ENCODE assay signal across 16 cellular contexts in genomic region chr2:10980071-10980470, GRCh38.
DNase-seq lines count a peak whose midpoint lies in the region; ATAC-seq and TF ChIP-seq lines count a peak whose summit lies in the region.
"Had no signal": no experiment of that assay in that cellular context is flagged by ENCODE, and none has a peak within 500 bp of the region (broad histone marks: within the 10 kb centered on the region; RNA-seq: fewer than 3 reads in every experiment).

No MANE protein-coding gene starts in this region.

- H3K36me3 Mint-ChIP-seq in brain = no peaks in the 10 kb centered on the region
- H3K36me3 Mint-ChIP-seq in neural progenitor cell = no peaks in the 10 kb centered on the region
- H3K36me3 Mint-ChIP-seq: CD4-positive, alpha-beta memory T cell had no signal

- H3K4me1 ChIP-seq in cardiac muscle cell (ENCODE audit: low read depth) = peaks cover 46% of the 10 kb centered on the region
- no peaks in the 10 kb centered on the region for H3K4me1 ChIP-seq in right cardiac atrium (ENCODE audit: control insufficient read depth, insufficient read depth, low read length)
- H3K4me1 ChIP-seq in neural progenitor cell = peaks cover 17% of the 10 kb centered on the region

- H3K4me3 ChIP-seq in cardiac muscle cell (no peak overlapping the region), right cardiac atrium (ENCODE audit: low read length) (no peak overlapping the region), neural progenitor cell (no peak overlapping the region)
- H3K4me3 ChIP-seq: GM23338 had no signal

- H3K9me3 ChIP-seq in cardiac muscle cell (ENCODE audit: low read depth) (no peaks in the 10 kb centered on the region), right cardiac atrium (ENCODE audit: control insufficient read depth, low read length) (no peaks in the 10 kb centered on the region), neural progenitor cell (ENCODE audit: low read depth) (no peaks in the 10 kb centered on the region)

- H3F3A ChIP-seq in neural progenitor cell (ENCODE audit: low read depth) = no peaks in the 10 kb centered on the region

- no peak for ATAC-seq in right cardiac atrium
- ATAC-seq in HG03135 (IDR thresholded peaks at IDR 0.05; ENCODE audit: unreplicated experiment) = no peak
- ATAC-seq: GM23338, HCT116 had no signal

- H3K27me3 ChIP-seq in cardiac muscle cell (no peaks in the 10 kb centered on the region), right cardiac atrium (ENCODE audit: control insufficient read depth, insufficient read depth) (no peaks in the 10 kb centered on the region), neural progenitor cell (no peaks in the 10 kb centered on the region)

- no peak overlapping the region for H3K4me2 ChIP-seq in neural progenitor cell
- H3K4me2 ChIP-seq: GM23338 had no signal

- no peak overlapping the region for H2AFZ ChIP-seq in neural progenitor cell (replicated peaks)
- H2AFZ ChIP-seq: GM23338 had no signal

- H3K9ac ChIP-seq in neural progenitor cell = no peak overlapping the region

- 39% methylated on average over 3 of the region's 3 CpGs for WGBS in right cardiac atrium

- no peaks in the 10 kb centered on the region for H3K27me3 Mint-ChIP-seq in brain
- peaks cover 4% of the 10 kb centered on the region for H3K27me3 Mint-ChIP-seq in neural progenitor cell (ENCODE audit: insufficient read depth, low read depth)

- peak overlapping the region; percentile 4 for H3K27ac ChIP-seq in cardiac muscle cell
- H3K27ac ChIP-seq in right cardiac atrium (ENCODE audit: low read length) = no peak overlapping the region
- peak overlapping the region; percentile 73 for H3K27ac ChIP-seq in caudate nucleus (ENCODE audit: low read depth, low read length)
- H3K27ac ChIP-seq in neural progenitor cell = no peak overlapping the region

- peak in 1 of 2 donors; percentile 67 for DNase-seq in cardiac muscle cell (ENCODE audit: low read depth in 1 of 2, low spot score in 1 of 2)
- DNase-seq in right cardiac atrium = no peak
- DNase-seq in caudate nucleus (lab: John Stamatoyannopoulos, UW) = no peak
- DNase-seq in neural progenitor cell (ENCODE audit: low spot score) = no peak
- DNase-seq: C1 segment of cervical spinal cord; Calu3; CD4-positive, alpha-beta memory T cell; COR-L47; DMS53; DMS79 treated with DMSO at 0.1 percent for 48 hours; GF-D8; H9 had no signal

- H4K20me1 ChIP-seq in neural progenitor cell (ENCODE audit: low read depth) = no peaks in the 10 kb centered on the region

- H3K4me1 Mint-ChIP-seq in brain (peaks cover 66% of the 10 kb centered on the region), neural progenitor cell (peaks cover 43% of the 10 kb centered on the region)

- intact Hi-C loops in right cardiac atrium (cut with DNase I) = no loop called here

- H3K4me3 Mint-ChIP-seq in brain = no peak overlapping the region
- H3K4me3 Mint-ChIP-seq in neural progenitor cell = no peak overlapping the region
- H3K4me3 Mint-ChIP-seq: CD4-positive, alpha-beta memory T cell; GM23338; H9 had no signal

- no peak for TF ChIP-seq CTCF in cardiac muscle cell (IDR thresholded peaks at IDR 0.05; ENCODE audit: low read depth, low read length)
- TF ChIP-seq CTCF in brain (conservative IDR thresholded peaks at IDR 0.05) = no peak
- no peak for TF ChIP-seq CTCF in neural progenitor cell (IDR thresholded peaks at IDR 0.05)

- H3K9me3 Mint-ChIP-seq in brain (peaks cover 0 to 8% (median 1%) of the 10 kb centered on the region in 5 experiments), neural progenitor cell (peaks cover 5% of the 10 kb centered on the region)
- H3K9me3 Mint-ChIP-seq: GM23338 had no signal

- H3K79me2 ChIP-seq in neural progenitor cell (ENCODE audit: low read depth) = no peaks in the 10 kb centered on the region

- H3K36me3 ChIP-seq in cardiac muscle cell = no peaks in the 10 kb centered on the region
- no peaks in the 10 kb centered on the region for H3K36me3 ChIP-seq in neural progenitor cell

- H3K27ac Mint-ChIP-seq in brain = peak overlapping the region in 3 of 5 experiments; percentile 63 to 76 (median 74)
- peak overlapping the region; percentile 23 for H3K27ac Mint-ChIP-seq in neural progenitor cell
- H3K27ac Mint-ChIP-seq: CD4-positive, alpha-beta memory T cell; GM23338; H9 had no signal

Comparison
In these comparisons a context has a peak if more than half of its experiments do, and no peak if none do; other contexts are left out.
1. H3K27ac ChIP-seq: peak in cardiac muscle cell (single experiment) and caudate nucleus (single experiment); none in right cardiac atrium (single experiment) and neural progenitor cell (single experiment).